ENCODE assay signal across 1 cellular context in the genomic region with DNA sequence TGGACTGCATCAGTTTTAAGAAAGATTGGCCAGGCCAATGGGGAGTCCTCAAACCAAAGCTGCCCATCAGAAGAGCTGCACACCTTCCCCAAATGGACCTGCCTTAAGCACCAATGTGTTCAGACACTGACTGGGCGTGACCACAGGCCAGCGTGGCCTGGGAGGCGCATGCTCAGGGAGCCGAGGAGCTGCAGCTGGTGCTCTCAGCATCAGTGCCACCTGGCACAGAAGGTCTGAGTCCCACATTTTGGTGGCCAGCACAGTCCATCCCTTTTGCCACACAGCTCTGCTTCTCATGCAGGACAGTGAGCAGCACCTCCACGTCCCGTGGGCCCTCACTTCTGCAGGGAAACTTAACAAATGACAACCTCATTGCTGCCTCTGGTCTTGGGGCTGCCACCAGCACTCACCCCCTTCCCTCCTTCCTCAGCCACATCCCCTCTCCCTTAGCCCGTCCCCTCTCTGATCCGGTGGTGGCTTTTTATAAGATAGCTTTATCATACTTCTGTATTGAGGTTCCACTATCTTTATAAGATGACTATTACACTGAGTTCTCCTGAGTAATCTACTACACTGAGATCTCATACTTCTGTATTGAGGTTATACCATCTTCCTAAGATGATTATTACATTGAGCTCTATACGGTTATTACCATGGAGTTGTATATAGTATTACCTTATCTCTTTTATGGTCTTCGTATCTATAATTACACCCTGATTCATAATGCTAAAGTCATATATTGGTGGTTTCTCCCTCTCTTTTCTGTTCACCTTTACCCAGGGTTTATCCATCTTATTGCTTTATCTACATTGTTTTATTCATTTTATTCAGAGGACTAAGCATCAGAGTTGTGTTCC.
TF ChIP-seq lines count a peak whose summit lies in the region.

No MANE protein-coding gene starts in this region.

TF ChIP-seq in GM12878, 131 proteins besides CTCF, POLR2A, EP300 and RAD21:
- no peak for TF ChIP-seq SMAD5 (IDR thresholded peaks at IDR 0.05; ENCODE audit: low read depth)
- no peak for TF ChIP-seq RELA (IDR thresholded peaks at IDR 0.05; ENCODE audit: borderline replicate concordance, partially characterized antibody)
- TF ChIP-seq, protein P1, sequence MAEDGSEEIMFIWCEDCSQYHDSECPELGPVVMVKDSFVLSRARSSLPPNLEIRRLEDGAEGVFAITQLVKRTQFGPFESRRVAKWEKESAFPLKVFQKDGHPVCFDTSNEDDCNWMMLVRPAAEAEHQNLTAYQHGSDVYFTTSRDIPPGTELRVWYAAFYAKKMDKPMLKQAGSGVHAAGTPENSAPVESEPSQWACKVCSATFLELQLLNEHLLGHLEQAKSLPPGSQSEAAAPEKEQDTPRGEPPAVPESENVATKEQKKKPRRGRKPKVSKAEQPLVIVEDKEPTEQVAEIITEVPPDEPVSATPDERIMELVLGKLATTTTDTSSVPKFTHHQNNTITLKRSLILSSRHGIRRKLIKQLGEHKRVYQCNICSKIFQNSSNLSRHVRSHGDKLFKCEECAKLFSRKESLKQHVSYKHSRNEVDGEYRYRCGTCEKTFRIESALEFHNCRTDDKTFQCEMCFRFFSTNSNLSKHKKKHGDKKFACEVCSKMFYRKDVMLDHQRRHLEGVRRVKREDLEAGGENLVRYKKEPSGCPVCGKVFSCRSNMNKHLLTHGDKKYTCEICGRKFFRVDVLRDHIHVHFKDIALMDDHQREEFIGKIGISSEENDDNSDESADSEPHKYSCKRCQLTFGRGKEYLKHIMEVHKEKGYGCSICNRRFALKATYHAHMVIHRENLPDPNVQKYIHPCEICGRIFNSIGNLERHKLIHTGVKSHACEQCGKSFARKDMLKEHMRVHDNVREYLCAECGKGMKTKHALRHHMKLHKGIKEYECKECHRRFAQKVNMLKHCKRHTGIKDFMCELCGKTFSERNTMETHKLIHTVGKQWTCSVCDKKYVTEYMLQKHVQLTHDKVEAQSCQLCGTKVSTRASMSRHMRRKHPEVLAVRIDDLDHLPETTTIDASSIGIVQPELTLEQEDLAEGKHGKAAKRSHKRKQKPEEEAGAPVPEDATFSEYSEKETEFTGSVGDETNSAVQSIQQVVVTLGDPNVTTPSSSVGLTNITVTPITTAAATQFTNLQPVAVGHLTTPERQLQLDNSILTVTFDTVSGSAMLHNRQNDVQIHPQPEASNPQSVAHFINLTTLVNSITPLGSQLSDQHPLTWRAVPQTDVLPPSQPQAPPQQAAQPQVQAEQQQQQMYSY (CRISPR knock-in tag; IDR thresholded peaks at IDR 0.05): no peak
- TF ChIP-seq ZBED1 (IDR thresholded peaks at IDR 0.05; ENCODE audit: borderline replicate concordance): no peak
- no peak for TF ChIP-seq CBFB (IDR thresholded peaks at IDR 0.05; ENCODE audit: low read depth)
- TF ChIP-seq, protein P2, sequence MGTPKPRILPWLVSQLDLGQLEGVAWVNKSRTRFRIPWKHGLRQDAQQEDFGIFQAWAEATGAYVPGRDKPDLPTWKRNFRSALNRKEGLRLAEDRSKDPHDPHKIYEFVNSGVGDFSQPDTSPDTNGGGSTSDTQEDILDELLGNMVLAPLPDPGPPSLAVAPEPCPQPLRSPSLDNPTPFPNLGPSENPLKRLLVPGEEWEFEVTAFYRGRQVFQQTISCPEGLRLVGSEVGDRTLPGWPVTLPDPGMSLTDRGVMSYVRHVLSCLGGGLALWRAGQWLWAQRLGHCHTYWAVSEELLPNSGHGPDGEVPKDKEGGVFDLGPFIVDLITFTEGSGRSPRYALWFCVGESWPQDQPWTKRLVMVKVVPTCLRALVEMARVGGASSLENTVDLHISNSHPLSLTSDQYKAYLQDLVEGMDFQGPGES (IDR thresholded peaks at IDR 0.05): no peak
- TF ChIP-seq MXI1 (IDR thresholded peaks at IDR 0.05; ENCODE audit: low read depth, low read length): no peak
- TF ChIP-seq, protein P3, sequence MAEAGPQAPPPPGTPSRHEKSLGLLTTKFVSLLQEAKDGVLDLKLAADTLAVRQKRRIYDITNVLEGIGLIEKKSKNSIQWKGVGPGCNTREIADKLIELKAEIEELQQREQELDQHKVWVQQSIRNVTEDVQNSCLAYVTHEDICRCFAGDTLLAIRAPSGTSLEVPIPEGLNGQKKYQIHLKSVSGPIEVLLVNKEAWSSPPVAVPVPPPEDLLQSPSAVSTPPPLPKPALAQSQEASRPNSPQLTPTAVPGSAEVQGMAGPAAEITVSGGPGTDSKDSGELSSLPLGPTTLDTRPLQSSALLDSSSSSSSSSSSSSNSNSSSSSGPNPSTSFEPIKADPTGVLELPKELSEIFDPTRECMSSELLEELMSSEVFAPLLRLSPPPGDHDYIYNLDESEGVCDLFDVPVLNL (IDR thresholded peaks at IDR 0.05; ENCODE audit: low read depth, low read length): no peak
- TF ChIP-seq RUNX3 (IDR thresholded peaks at IDR 0.05; ENCODE audit: low read length): no peak
- TF ChIP-seq ZZZ3 (IDR thresholded peaks at IDR 0.05; ENCODE audit: control insufficient read depth, insufficient read length, low read depth): no peak
- TF ChIP-seq, protein P4, sequence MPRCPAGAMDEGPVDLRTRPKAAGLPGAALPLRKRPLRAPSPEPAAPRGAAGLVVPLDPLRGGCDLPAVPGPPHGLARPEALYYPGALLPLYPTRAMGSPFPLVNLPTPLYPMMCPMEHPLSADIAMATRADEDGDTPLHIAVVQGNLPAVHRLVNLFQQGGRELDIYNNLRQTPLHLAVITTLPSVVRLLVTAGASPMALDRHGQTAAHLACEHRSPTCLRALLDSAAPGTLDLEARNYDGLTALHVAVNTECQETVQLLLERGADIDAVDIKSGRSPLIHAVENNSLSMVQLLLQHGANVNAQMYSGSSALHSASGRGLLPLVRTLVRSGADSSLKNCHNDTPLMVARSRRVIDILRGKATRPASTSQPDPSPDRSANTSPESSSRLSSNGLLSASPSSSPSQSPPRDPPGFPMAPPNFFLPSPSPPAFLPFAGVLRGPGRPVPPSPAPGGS (IDR thresholded peaks at IDR 0.05; ENCODE audit: borderline replicate concordance, insufficient read depth, low read depth, low read length, poor library complexity, severe bottlenecking): no peak
- no peak for TF ChIP-seq TCF12 (IDR thresholded peaks at IDR 0.05; ENCODE audit: low read depth, low read length)
- TF ChIP-seq SREBF2 (IDR thresholded peaks at IDR 0.05; ENCODE audit: low read length): no peak
